ENCODE assay signal across 31 cellular contexts in genomic region chr3:15350141-15350540, GRCh38.
"Had no signal": no experiment of that assay in that cellular context is flagged by ENCODE, and none has a peak within 500 bp of the region (broad histone marks: within the 10 kb centered on the region; RNA-seq: fewer than 3 reads in every experiment).

No MANE protein-coding gene starts in this region.

- H3K36me3 ChIP-seq: adrenal gland, breast epithelium, MG63, SJCRH30 had no signal

- H3K9me3 ChIP-seq: adrenal gland, body of pancreas, MG63, SJCRH30 had no signal

- FAIRE-seq: astrocyte, TTC549 had no signal

- H3K27me3 ChIP-seq: adrenal gland, body of pancreas, breast epithelium, MG63, SJCRH30 had no signal

- H3K4me3 ChIP-seq: adrenal gland, body of pancreas, breast epithelium, MG63, SJCRH30, SK-N-MC had no signal

- DNase-seq: activated CD4-positive, alpha-beta T cell treated with anti-CD3 and anti-CD28 coated beads for 36 hours; activated CD4-positive, alpha-beta T cell treated with anti-CD3 and anti-CD28 coated beads, Interleukin-2, amount 10 ng/mL, durations not matched to agents 7 days and 5 days; activated CD4-positive, alpha-beta T cell treated with anti-CD3 and anti-CD28 coated beads, Interleukin-2, amount 50 U/mL, for 48 hours; activated CD8-positive, alpha-beta T cell treated with anti-CD3 and anti-CD28 coated beads, Interleukin-2, amount 10 ng/mL, durations not matched to agents 7 days and 5 days; activated gamma-delta T cell treated with Interleukin-2 at 50 U/mL for 16 hours; activated naive CD4-positive, alpha-beta T cell treated with anti-CD3 and anti-CD28 coated beads for 36 hours; activated T-cell treated with anti-CD3 and anti-CD28 coated beads, Interleukin-2, amount 50 U/mL, for 24 hours; Kasumi-1; KG1; MG63; NCI-H1048; NCI-H1105 treated with DMSO at 0.1 percent for 48 hours; NCI-H1436; NCI-H1694 treated with DMSO at 0.1 percent for 48 hours; NCI-H2029; NCI-H345; NCI-H524 treated with DMSO at 0.1 percent for 48 hours; NK-92 treated with Interleukin-12 subunit alpha and Interleukin-12 subunit beta, amount 100 ng/mL, for 24 hours; SHP77; SJCRH30 had no signal

- H3K27me3 Mint-ChIP-seq: activated CD4-positive, alpha-beta T cell treated with anti-CD3 and anti-CD28 coated beads for 36 hours; activated CD4-positive, alpha-beta T cell treated with anti-CD3 and anti-CD28 coated beads, Interleukin-2, amount 10 ng/mL, durations not matched to agents 7 days and 5 days; activated T-cell treated with anti-CD3 and anti-CD28 coated beads, Interleukin-2, amount 50 U/mL, for 24 hours had no signal

- H3K4me3 Mint-ChIP-seq: activated CD4-positive, alpha-beta T cell treated with anti-CD3 and anti-CD28 coated beads for 36 hours; activated CD4-positive, alpha-beta T cell treated with anti-CD3 and anti-CD28 coated beads, Interleukin-2, amount 10 ng/mL, durations not matched to agents 7 days and 5 days; activated CD8-positive, alpha-beta T cell treated with anti-CD3 and anti-CD28 coated beads, Interleukin-2, amount 10 ng/mL, durations not matched to agents 7 days and 5 days; activated naive CD4-positive, alpha-beta T cell treated with anti-CD3 and anti-CD28 coated beads for 36 hours; activated T-cell treated with anti-CD3 and anti-CD28 coated beads, Interleukin-2, amount 50 U/mL, for 24 hours; T-helper 1 cell treated with Interleukin-12 subunit alpha and Interleukin-12 subunit beta and Interleukin-4 antibody, amounts not matched to agents 30 μg/mL and 1 μg/mL, for 36 hours; T-helper 2 cell treated with Interferon-gamma antibody and Interleukin-4, amounts not matched to agents 5 μg/mL and 100 μg/mL, for 36 hours had no signal

- H3K4me1 ChIP-seq: body of pancreas, breast epithelium, SJCRH30 had no signal

- H3K27ac Mint-ChIP-seq: activated CD4-positive, alpha-beta T cell treated with anti-CD3 and anti-CD28 coated beads for 36 hours; activated CD4-positive, alpha-beta T cell treated with anti-CD3 and anti-CD28 coated beads, Interleukin-2, amount 10 ng/mL, durations not matched to agents 7 days and 5 days; activated CD8-positive, alpha-beta T cell treated with anti-CD3 and anti-CD28 coated beads, Interleukin-2, amount 10 ng/mL, durations not matched to agents 7 days and 5 days; activated naive CD4-positive, alpha-beta T cell treated with anti-CD3 and anti-CD28 coated beads for 36 hours; activated naive CD4-positive, alpha-beta T cell treated with anti-CD3 and anti-CD28 coated beads, Interleukin-2, amount 50 U/mL, for 72 hours; activated T-cell treated with anti-CD3 and anti-CD28 coated beads, Interleukin-2, amount 50 U/mL, for 24 hours; T-helper 1 cell treated with Interleukin-12 subunit alpha and Interleukin-12 subunit beta and Interleukin-4 antibody, amounts not matched to agents 30 μg/mL and 1 μg/mL, for 36 hours; T-helper 2 cell treated with Interferon-gamma antibody and Interleukin-4, amounts not matched to agents 5 μg/mL and 100 μg/mL, for 36 hours had no signal

- ATAC-seq: activated CD4-positive, alpha-beta T cell treated with anti-CD3 and anti-CD28 coated beads for 36 hours; activated CD4-positive, CD25-positive, alpha-beta regulatory T cell treated with anti-CD3 and anti-CD28 coated beads, Interleukin-2, amount 50 U/mL, for 24 hours; activated CD8-positive, alpha-beta T cell treated with anti-CD3 and anti-CD28 coated beads, Interleukin-2, amount 10 ng/mL, durations not matched to agents 7 days and 5 days; activated naive CD4-positive, alpha-beta T cell treated with anti-CD3 and anti-CD28 coated beads, Interleukin-2, amount 50 U/mL, for 72 hours; body of pancreas; Panc1 had no signal

- H3K9me3 Mint-ChIP-seq: activated T-cell treated with anti-CD3 and anti-CD28 coated beads, Interleukin-2, amount 50 U/mL, for 24 hours had no signal

- H3K27ac ChIP-seq: body of pancreas, breast epithelium, SJCRH30, SK-N-MC had no signal
